In genomic region chr14:106268013-106268727, GRCh38 we compare ENCODE assay signal across 9 cellular contexts.
DNase-seq lines count a peak whose midpoint lies in the region; ATAC-seq and TF ChIP-seq lines count a peak whose summit lies in the region.
"Had no signal": no experiment of that assay in that cellular context is flagged by ENCODE, and none has a peak within 500 bp of the region (broad histone marks: within the 10 kb centered on the region; RNA-seq: fewer than 3 reads in every experiment).

No MANE protein-coding gene starts in this region.

- no peaks in the 10 kb centered on the region for H3K9me3 Mint-ChIP-seq in naive B cell

- H3K27me3 Mint-ChIP-seq in naive B cell = peaks cover 0 to 10% (median 9%) of the 10 kb centered on the region in 3 donors

- peak overlapping the region in 1 of 6 donors; percentile 84 for H3K27ac Mint-ChIP-seq in naive B cell

- DNase-seq in BE2C (peak; percentile 74), Karpas-422 (peak; percentile 82), naive B cell (peak; percentile 57), GM03348 (ENCODE audit: low spot score) (no peak), suprapubic skin (ENCODE audit: low spot score in 2 of 2) (no peak), DMS114 treated with DMSO at 0.1 percent for 48 hours (lab: John Stamatoyannopoulos, UW; ENCODE audit: unreplicated experiment) (no peak)
- peak; percentile 81 to 86 for DNase-seq in activated CD4-positive, alpha-beta T cell treated with anti-CD3 and anti-CD28 coated beads, Interleukin-2, amount 50 U/mL, for 48 hours
- DNase-seq: SW 1271 had no signal

- 48% methylated on average over 17 of the region's 17 CpGs for WGBS in suprapubic skin

- H3K27me3 ChIP-seq in BE2C (peaks cover 67% of the 10 kb centered on the region), Karpas-422 (ENCODE audit: low read length) (no peaks in the 10 kb centered on the region), suprapubic skin (peaks cover 19% of the 10 kb centered on the region)

- peaks cover 4 to 15% (median 10%) of the 10 kb centered on the region in 3 donors for H3K4me1 Mint-ChIP-seq in naive B cell

- TF ChIP-seq CTCF in BE2C (IDR thresholded peaks at IDR 0.05; ENCODE audit: low read depth, low read length) = peak; percentile 74
- TF ChIP-seq CTCF in suprapubic skin (IDR thresholded peaks at IDR 0.05) = no peak

- no peaks in the 10 kb centered on the region for H3K9me2 ChIP-seq in Karpas-422 (replicated peaks; ENCODE audit: insufficient read depth, low read length)

- H3K36me3 Mint-ChIP-seq in naive B cell = no peaks in the 10 kb centered on the region

- peak overlapping the region in 5 of 8 donors; percentile 15 to 96 (median 91) for H3K4me3 Mint-ChIP-seq in naive B cell

- H3K4me2 ChIP-seq in Karpas-422 (ENCODE audit: low read depth, low read length, poor library complexity, severe bottlenecking) = no peak overlapping the region

- H3K9me3 ChIP-seq in BE2C = no peaks in the 10 kb centered on the region
- H3K9me3 ChIP-seq in Karpas-422 (ENCODE audit: low read length) = no peaks in the 10 kb centered on the region
- no peaks in the 10 kb centered on the region for H3K9me3 ChIP-seq in suprapubic skin

- H3K4me3 ChIP-seq in BE2C (ENCODE audit: low read depth, low read length) (no peak overlapping the region), Karpas-422 (ENCODE audit: low read length) (no peak overlapping the region), suprapubic skin (no peak overlapping the region)

- H3K36me3 ChIP-seq in BE2C (no peaks in the 10 kb centered on the region), Karpas-422 (ENCODE audit: insufficient read depth, low read length) (no peaks in the 10 kb centered on the region), suprapubic skin (no peaks in the 10 kb centered on the region)

- no peak for TF ChIP-seq POLR2A in suprapubic skin (IDR thresholded peaks at IDR 0.05)

- TF ChIP-seq EP300 in suprapubic skin (IDR thresholded peaks at IDR 0.05) = no peak

- H3K27ac ChIP-seq in Karpas-422 (ENCODE audit: low read length) (no peak overlapping the region), suprapubic skin (no peak overlapping the region)

- ATAC-seq in naive B cell (ENCODE audit: low read depth in 2 of 2) (peak; percentile 83 to 89), HG03432 (IDR thresholded peaks at IDR 0.05; ENCODE audit: unreplicated experiment) (no peak)

- no peak overlapping the region for H2AFZ ChIP-seq in Karpas-422 (ENCODE audit: low read length)

- no peak overlapping the region for H3K9ac ChIP-seq in Karpas-422 (ENCODE audit: low read length)

- H4K20me1 ChIP-seq in Karpas-422 (ENCODE audit: insufficient read depth, low read depth, low read length) = no peaks in the 10 kb centered on the region

- no peaks in the 10 kb centered on the region for H3K79me2 ChIP-seq in Karpas-422 (ENCODE audit: low read length)

- no peaks in the 10 kb centered on the region for H3K4me1 ChIP-seq in BE2C
- H3K4me1 ChIP-seq in Karpas-422 (ENCODE audit: low read length) = no peaks in the 10 kb centered on the region
- H3K4me1 ChIP-seq in suprapubic skin = no peaks in the 10 kb centered on the region

Comparison
In these comparisons a context has a peak if more than half of its experiments do, and no peak if none do; other contexts are left out.
1. DNase-seq: peak in BE2C (single experiment), Karpas-422 (single experiment), activated CD4-positive, alpha-beta T cell treated with anti-CD3 and anti-CD28 coated beads, Interleukin-2, amount 50 U/mL, for 48 hours (2 of 2) and naive B cell (single experiment); none in GM03348 (single experiment), suprapubic skin (0 of 2) and DMS114 treated with DMSO at 0.1 percent for 48 hours (single experiment).